Comparison of ENCODE assay signal across 10 cellular contexts in genomic region chr17:40312131-40312731, GRCh38. TPM values are rescaled to one million over a fixed set of nuclear protein-coding genes. Genes with fewer than 3 reads are reported as not detected.
A peak's percentile ranks its signal among the peaks of the same experiment; 100 is the strongest.
DNase-seq lines count a peak whose midpoint lies in the region; ATAC-seq, FAIRE-seq and TF ChIP-seq lines count a peak whose summit lies in the region.
"Had no signal": no experiment of that assay in that cellular context is flagged by ENCODE, and none has a peak within 500 bp of the region (broad histone marks: within the 10 kb centered on the region; RNA-seq: fewer than 3 reads in every experiment).

No MANE protein-coding gene starts in this region.

- no peak for TF ChIP-seq POLR2A in GM18505 (IDR thresholded peaks at IDR 0.05; ENCODE audit: borderline replicate concordance, extremely low read depth, insufficient read depth, insufficient read length)

- intact Hi-C loops in left ventricle myocardium superior (cut with micrococcal nuclease) = no loop called here

- H3K9ac ChIP-seq in SK-N-MC (ENCODE audit: insufficient read length) = peak overlapping the region; percentile 45

- H3K4me3 ChIP-seq in SK-N-MC (peak overlapping the region; percentile 91), skin epidermis (no peak overlapping the region)

- ATAC-seq in left ventricle myocardium superior (peak; percentile 59), GM18505 (IDR thresholded peaks at IDR 0.05; ENCODE audit: unreplicated experiment) (no peak), HG03469 (IDR thresholded peaks at IDR 0.05; ENCODE audit: unreplicated experiment) (no peak)
- ATAC-seq: left colon had no signal

- in situ Hi-C loops in GM13976 (cut with MboI; ENCODE audit: low sequenced_read_pairs, unreplicated experiment) = no loop called here

- no peak for FAIRE-seq in urothelium cell line (lab: Jason Lieb, UNC)

- H3K27ac ChIP-seq in SK-N-MC (peak overlapping the region; percentile 58), skin epidermis (peak overlapping the region in 16 of 21 experiments; percentile 14 to 82 (median 65))

- DNase-seq in GM13976 (ENCODE audit: low spot score) = peak; percentile 44
- no peak for DNase-seq in SK-N-MC (ENCODE audit: low read depth, low spot score)
- DNase-seq in left ventricle myocardium superior = peak; percentile 82
- DNase-seq in CD1c-positive myeloid dendritic cell (ENCODE audit: extremely low spot score) = no peak
- DNase-seq in urothelium cell line (ENCODE audit: low spot score) = no peak
- DNase-seq: activated CD4-positive, alpha-beta T cell treated with anti-CD3 and anti-CD28 coated beads for 4 hours had no signal

- H3K36me3 ChIP-seq in SK-N-MC (ENCODE audit: insufficient read depth, low read length) = no peaks in the 10 kb centered on the region

- no peaks in the 10 kb centered on the region for H3K9me3 ChIP-seq in SK-N-MC (ENCODE audit: low read depth, low read length)

- TF ChIP-seq CTCF in GM13976 (IDR thresholded peaks at IDR 0.05; ENCODE audit: borderline replicate concordance, control extremely low read depth, extremely low read depth, insufficient read depth, missing control alignments) = no peak

RNA-seq across cellular contexts. Expression of gene RARA, which starts 3.3 kb away (rescaled TPM):
- total RNA-seq in left ventricle myocardium superior = 18.6 TPM

RNA-seq across cellular contexts. Expression of gene CDC6, which starts 24.6 kb away (rescaled TPM):
- total RNA-seq in left ventricle myocardium superior = 0.99 TPM

RNA-seq across cellular contexts. Expression of gene GJD3, which starts 52.3 kb away (rescaled TPM):
- 1.2 TPM for total RNA-seq in left ventricle myocardium superior

Comparison
In these comparisons a context has a peak if more than half of its experiments do, and no peak if none do; other contexts are left out.
1. DNase-seq: peak in GM13976 (single experiment) and left ventricle myocardium superior (single experiment); none in SK-N-MC (single experiment), CD1c-positive myeloid dendritic cell (single experiment) and urothelium cell line (single experiment).